Comparison of ENCODE assay signal across 8 cellular contexts in the genomic region with DNA sequence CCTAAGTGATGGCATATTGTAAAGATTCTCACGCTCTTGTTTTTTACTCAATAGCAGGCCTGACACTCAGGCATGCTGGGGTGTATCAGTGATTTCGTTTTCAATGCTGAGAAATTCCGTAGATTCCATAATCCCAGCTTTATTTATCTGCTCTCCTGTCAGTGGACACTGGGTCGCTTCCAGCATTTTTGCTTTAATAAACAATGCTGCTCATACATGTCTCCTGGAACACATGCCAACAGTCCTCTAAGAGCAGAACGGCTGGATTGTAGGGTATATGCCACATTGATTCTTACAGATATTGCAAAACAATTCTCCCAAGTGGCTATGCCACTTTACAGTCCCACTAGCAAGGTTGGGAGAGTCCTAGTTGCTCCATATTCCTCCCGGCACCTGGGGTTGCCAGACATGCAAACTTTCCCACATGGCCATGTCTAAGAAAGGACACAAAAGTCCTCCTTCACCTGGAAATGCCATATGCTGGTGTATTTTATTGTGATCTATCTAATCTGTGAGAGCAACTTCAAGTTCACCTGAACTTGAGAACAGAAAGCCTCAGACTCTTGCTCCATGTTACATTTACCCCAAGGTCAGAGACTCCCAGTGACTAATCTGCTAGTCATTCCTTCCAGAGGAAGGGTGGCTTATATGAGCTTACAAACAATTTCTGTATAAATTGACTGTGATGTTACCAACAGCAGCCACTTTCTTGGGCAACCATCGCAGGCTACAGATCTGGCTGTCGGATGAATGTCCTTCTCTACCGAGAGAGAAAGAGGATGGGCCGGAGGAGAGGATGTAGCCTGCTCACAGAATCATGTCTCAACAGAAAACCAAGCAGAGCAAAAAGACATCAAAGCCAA.
A peak's percentile ranks its signal among the peaks of the same experiment; 100 is the strongest.
DNase-seq lines count a peak whose midpoint lies in the region; ATAC-seq and TF ChIP-seq lines count a peak whose summit lies in the region.

No MANE protein-coding gene starts in this region.

- H3K27me3 ChIP-seq in HCT116 (ENCODE audit: insufficient read depth, low read length) (no peaks in the 10 kb centered on the region), esophagus squamous epithelium (no peaks in the 10 kb centered on the region), skeletal muscle tissue (ENCODE audit: control insufficient read depth in 3 of 3, insufficient read depth in 3 of 3, low read length in 3 of 3) (no peaks in the 10 kb centered on the region)

- peaks cover 9% of the 10 kb centered on the region for H3K36me3 Mint-ChIP-seq in T-helper 17 cell (ENCODE audit: low read depth)

- ATAC-seq in HCT116, result peak; percentile 91
- no peak for ATAC-seq in T-helper 17 cell
- no peak for ATAC-seq in HG03442 (IDR thresholded peaks at IDR 0.05; ENCODE audit: unreplicated experiment)

- no peak for TF ChIP-seq CTCF in HCT116 (IDR thresholded peaks at IDR 0.05 in 2 of 3, conservative IDR thresholded peaks at IDR 0.05 in 1 of 3; ENCODE audit: borderline replicate concordance in 1 of 3, insufficient read depth in 1 of 3, low read depth in 2 of 3, low read length in 2 of 3)
- TF ChIP-seq CTCF in esophagus squamous epithelium (IDR thresholded peaks at IDR 0.05), result no peak

- peak overlapping the region; percentile 79 for H3K4me3 Mint-ChIP-seq in T-helper 17 cell

- peak overlapping the region; percentile 35 for H3K9ac ChIP-seq in HCT116 (ENCODE audit: low read length)
- H3K9ac ChIP-seq in skeletal muscle tissue (ENCODE audit: low read depth in 1 of 3, low read length in 3 of 3), result peak overlapping the region in 1 of 3 donors; percentile 25

- H3K4me1 ChIP-seq in HCT116 (ENCODE audit: control insufficient read depth in 1 of 2, insufficient read depth in 2 of 2, low read length in 2 of 2), result peaks cover 18 to 22% of the 10 kb centered on the region in 2 experiments
- H3K4me1 ChIP-seq in esophagus squamous epithelium, result peaks cover 11 to 70% (median 42%) of the 10 kb centered on the region in 3 donors
- peaks cover 32 to 56% (median 49%) of the 10 kb centered on the region in 3 donors for H3K4me1 ChIP-seq in skeletal muscle tissue (ENCODE audit: control insufficient read depth in 3 of 3, insufficient read depth in 3 of 3, low read length in 3 of 3)

- no peaks in the 10 kb centered on the region for H3K27me3 Mint-ChIP-seq in T-helper 17 cell

- BruUV-seq in HCT116 (replicated peaks; lab: Mats Ljungman, UMichigan), result no TSS peak

- RAD21 ChIA-PET in HCT116 (lab: Charles Lee; ENCODE audit: low non-redundant PET in 1 of 2, low total read pairs in 2 of 2, uncharacterized antibody in 2 of 2, unreplicated experiment in 2 of 2), result no interaction called here

- intact Hi-C loops in HCT116 (cut with micrococcal nuclease), result no loop called here
- intact Hi-C loops in esophagus squamous epithelium (cut with DNase I), result no loop called here

- H3K27ac ChIP-seq in HCT116 (ENCODE audit: low read depth, low read length), result peak overlapping the region; percentile 33; the same call in 1 of the 2 replicates
- peak overlapping the region; percentile 40 to 69 (median 61) for H3K27ac ChIP-seq in esophagus squamous epithelium
- peak overlapping the region; percentile 26 for H3K27ac ChIP-seq in skeletal muscle tissue (ENCODE audit: low read depth, low read length)

- peaks cover 61% of the 10 kb centered on the region for H3K4me1 Mint-ChIP-seq in T-helper 17 cell

- H2AFZ ChIP-seq in HCT116 (ENCODE audit: low read depth, low read length, poor library complexity, severe bottlenecking), result no peak overlapping the region

- no peaks in the 10 kb centered on the region for H3K79me2 ChIP-seq in HCT116 (ENCODE audit: insufficient read depth, low read length)

- no peaks in the 10 kb centered on the region for H3K36me3 ChIP-seq in HCT116 (ENCODE audit: control insufficient read depth in 1 of 2, insufficient read depth in 2 of 2, low read length in 2 of 2)
- H3K36me3 ChIP-seq in esophagus squamous epithelium, result no peaks in the 10 kb centered on the region
- no peaks in the 10 kb centered on the region for H3K36me3 ChIP-seq in skeletal muscle tissue (ENCODE audit: control insufficient read depth in 3 of 3, insufficient read depth in 3 of 3, low read length in 3 of 3)

- DNase-seq in HCT116 (ENCODE audit: low read depth, low spot score) (peak; percentile 75), T-helper 17 cell (no peak), esophagus squamous epithelium (lab: John Stamatoyannopoulos, UW) (no peak), retina (no peak), NCI-H187 treated with DMSO at 0.1 percent for 48 hours (lab: John Stamatoyannopoulos, UW) (no peak)
- DNase-seq in activated CD4-positive, CD25-positive, alpha-beta regulatory T cell treated with anti-CD3 and anti-CD28 coated beads, Interleukin-2, amount 50 U/mL, for 72 hours, result no peak

- peak overlapping the region; percentile 71 for H3K4me2 ChIP-seq in HCT116 (ENCODE audit: low read length)

- H3K4me3 ChIP-seq in HCT116 (replicated peaks in 1 of 2; ENCODE audit: low read depth in 1 of 2, low read length in 2 of 2) (peak overlapping the region in 1 of 2 experiments; percentile 36; a peak in 2 of 4 replicates), esophagus squamous epithelium (no peak overlapping the region), skeletal muscle tissue (ENCODE audit: low read length in 3 of 3) (no peak overlapping the region)

- CTCF ChIA-PET in HCT116 (lab: Charles Lee), result interaction anchor here (1.1 kb wide), 1 partner anchor 81 kb away, joined by 5 read pairs; no protein-coding TSS in a partner anchor

- H3K9me3 ChIP-seq in HCT116 (ENCODE audit: control insufficient read depth in 1 of 2, insufficient read depth in 1 of 2, low read depth in 1 of 2, low read length in 2 of 2) (no peaks in the 10 kb centered on the region), T-helper 17 cell (ENCODE audit: control insufficient read depth, low read length, poor library complexity, severe bottlenecking) (no peaks in the 10 kb centered on the region), esophagus squamous epithelium (no peaks in the 10 kb centered on the region), skeletal muscle tissue (ENCODE audit: control insufficient read depth in 3 of 3, low read length in 3 of 3) (no peaks in the 10 kb centered on the region)

- no peak for TF ChIP-seq RAD21 in HCT116 (IDR thresholded peaks at IDR 0.05; ENCODE audit: low read depth)

- peak overlapping the region; percentile 98 for H3K27ac Mint-ChIP-seq in T-helper 17 cell

- 28 to 34% methylated on average over 10 of the region's 10 CpGs for WGBS in esophagus squamous epithelium, 2 donors

- H4K20me1 ChIP-seq in HCT116 (ENCODE audit: insufficient read depth), result no peaks in the 10 kb centered on the region

- POLR2A ChIA-PET in HCT116 (lab: Charles Lee), result interaction anchor here (0.6 kb wide), 1 partner anchor 20 kb away, joined by 4 read pairs; no protein-coding TSS in a partner anchor

- TF ChIP-seq POLR2A in HCT116 (IDR thresholded peaks at IDR 0.05; ENCODE audit: borderline replicate concordance, extremely low read depth, insufficient read depth, insufficient read length) (no peak), esophagus squamous epithelium (IDR thresholded peaks at IDR 0.05) (no peak)

- H3K9me2 ChIP-seq in HCT116 (ENCODE audit: insufficient read depth), result no peaks in the 10 kb centered on the region

TF ChIP-seq in HCT116, 20 proteins besides CTCF, POLR2A, EP300 and RAD21:
- TF ChIP-seq SP1 (IDR thresholded peaks at IDR 0.05; ENCODE audit: low read depth) (peak; percentile 71; the same call in 1 of the 2 replicates), YY1 (IDR thresholded peaks at IDR 0.05; ENCODE audit: extremely low read depth, insufficient replicate concordance, low read depth, low read length) (no peak), JUND (IDR thresholded peaks at IDR 0.05) (peak; percentile 84), POLR2AphosphoS5 (IDR thresholded peaks at IDR 0.05; ENCODE audit: low read depth, low read length) (peak; percentile 42; the same call in 1 of the 2 replicates), SRF (IDR thresholded peaks at IDR 0.05; ENCODE audit: low read depth) (peak; percentile 52; the same call in 1 of the 2 replicates), ZNF274 (IDR thresholded peaks at IDR 0.05; ENCODE audit: low read depth, low read length) (no peak), EZH2phosphoT487 (IDR thresholded peaks at IDR 0.05; ENCODE audit: borderline replicate concordance) (no peak), CEBPB (IDR thresholded peaks at IDR 0.05; ENCODE audit: low read depth) (peak; percentile 92), FOSL1 (IDR thresholded peaks at IDR 0.05; ENCODE audit: low read depth) (peak; percentile 96), CBX3 (IDR thresholded peaks at IDR 0.05; ENCODE audit: low read depth) (peak; percentile 73; the same call in 1 of the 2 replicates)
- TF ChIP-seq, protein P1, sequence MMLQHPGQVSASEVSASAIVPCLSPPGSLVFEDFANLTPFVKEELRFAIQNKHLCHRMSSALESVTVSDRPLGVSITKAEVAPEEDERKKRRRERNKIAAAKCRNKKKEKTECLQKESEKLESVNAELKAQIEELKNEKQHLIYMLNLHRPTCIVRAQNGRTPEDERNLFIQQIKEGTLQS (IDR thresholded peaks at IDR 0.05), result 0 out of 2 replicates have a peak, but pooled peaks have one; percentile 32
- TF ChIP-seq, protein P2, sequence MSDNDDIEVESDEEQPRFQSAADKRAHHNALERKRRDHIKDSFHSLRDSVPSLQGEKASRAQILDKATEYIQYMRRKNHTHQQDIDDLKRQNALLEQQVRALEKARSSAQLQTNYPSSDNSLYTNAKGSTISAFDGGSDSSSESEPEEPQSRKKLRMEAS (IDR thresholded peaks at IDR 0.05), result no peak; the same call in 1 of the 2 replicates
